ENCODE assay signal across 9 cellular contexts in the genomic region with DNA sequence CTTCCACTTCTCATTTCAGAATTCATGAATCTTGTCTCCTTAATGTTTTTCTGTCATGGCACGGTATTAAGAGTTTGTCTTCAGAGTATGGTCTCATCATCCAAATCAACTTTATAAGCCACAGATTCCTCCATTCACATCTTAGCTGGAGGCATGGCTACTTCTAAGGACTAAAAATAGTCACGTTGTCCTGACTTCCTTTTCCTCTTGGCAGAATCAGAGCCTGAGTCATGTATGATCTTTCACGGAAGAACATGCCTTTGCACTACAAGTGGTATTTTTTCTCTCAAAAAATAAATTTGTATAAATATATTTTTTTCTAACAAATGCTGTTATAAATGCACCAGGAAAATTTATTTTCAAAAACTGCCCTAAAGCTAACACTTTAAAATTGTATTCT.
DNase-seq lines count a peak whose midpoint lies in the region; ATAC-seq and TF ChIP-seq lines count a peak whose summit lies in the region.
"Had no signal": no experiment of that assay in that cellular context is flagged by ENCODE, and none has a peak within 500 bp of the region (broad histone marks: within the 10 kb centered on the region; RNA-seq: fewer than 3 reads in every experiment).

No MANE protein-coding gene starts in this region.

- TF ChIP-seq CTCF in epithelial cell of esophagus (IDR thresholded peaks at IDR 0.05; ENCODE audit: insufficient read depth, low read depth, low read length, missing control alignments), result no peak

- H3K4me3 ChIP-seq in epithelial cell of esophagus (ENCODE audit: low read length), result no peak overlapping the region

- DNase-seq in GM03348 (ENCODE audit: low spot score) (peak; percentile 77), OCI-M1 (lab: John Stamatoyannopoulos, UW) (peak; percentile 2), epithelial cell of esophagus (ENCODE audit: low read depth) (peak; percentile 78), pulmonary artery endothelial cell (ENCODE audit: low read depth, low spot score) (peak; percentile 36), NCI-H2107 treated with DMSO at 0.1 percent for 48 hours (lab: John Stamatoyannopoulos, UW; ENCODE audit: unreplicated experiment) (no peak), nucleus accumbens (lab: John Stamatoyannopoulos, UW) (no peak)
- DNase-seq: DMS153, T-helper 1 cell had no signal

- ATAC-seq in GM21717 (IDR thresholded peaks at IDR 0.05; ENCODE audit: unreplicated experiment), result no peak

Comparison
In these comparisons a context has a peak if more than half of its experiments do, and no peak if none do; other contexts are left out.
1. DNase-seq: peak in GM03348 (single experiment), OCI-M1 (single experiment), epithelial cell of esophagus (single experiment) and pulmonary artery endothelial cell (single experiment); none in NCI-H2107 treated with DMSO at 0.1 percent for 48 hours (single experiment) and nucleus accumbens (0 of 56).